8 cellular contexts compared by ENCODE assay signal in the genomic region with DNA sequence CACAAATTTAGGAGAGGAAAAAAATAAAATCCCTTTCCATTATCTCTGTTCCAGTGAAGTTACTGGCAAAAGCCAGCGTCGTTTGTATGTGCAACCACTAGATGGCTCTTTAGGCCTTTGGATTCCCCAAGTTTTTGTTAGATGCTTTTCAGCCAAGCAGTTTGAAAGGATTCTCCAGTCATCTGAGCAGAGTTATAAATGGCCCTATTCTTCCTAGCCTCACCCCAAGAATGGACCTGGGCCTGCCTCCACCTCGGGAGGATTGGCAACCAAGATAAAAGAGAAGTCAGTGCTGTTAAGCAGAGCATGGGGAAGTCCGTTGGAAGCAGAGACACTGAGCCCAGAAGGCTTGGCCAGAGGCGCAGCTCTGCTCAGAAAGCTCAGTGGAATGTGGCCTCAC. TPM values are rescaled to one million over a fixed set of nuclear protein-coding genes. Genes with fewer than 3 reads are reported as not detected.
A peak's percentile ranks its signal among the peaks of the same experiment; 100 is the strongest.
DNase-seq lines count a peak whose midpoint lies in the region; ATAC-seq and TF ChIP-seq lines count a peak whose summit lies in the region.

No MANE protein-coding gene starts in this region.

- TF ChIP-seq CTCF in CD14-positive monocyte (IDR thresholded peaks at IDR 0.05) = peak; percentile 69

- intact Hi-C loops in CD14-positive monocyte (cut with micrococcal nuclease) = no loop called here

- TF ChIP-seq RAD21 in Ishikawa (IDR thresholded peaks at IDR 0.05; ENCODE audit: low read depth) = peak; percentile 72

- no peak for DNase-seq in CD14-positive monocyte (ENCODE audit: low spot score)
- DNase-seq in SHP77 (lab: John Stamatoyannopoulos, UW) = peak; percentile 26 to 27
- peak; percentile 79 for DNase-seq in epidermal melanocyte (ENCODE audit: insufficient read length, low spot score)
- DNase-seq in middle frontal gyrus (ENCODE audit: extremely low spot score, low spot score) = peak; percentile 82
- DNase-seq in NK-92 treated with Interleukin-12 subunit alpha and Interleukin-12 subunit beta, amount 100 ng/mL, for 24 hours (lab: John Stamatoyannopoulos, UW) = no peak

- ATAC-seq in GM18867 (IDR thresholded peaks at IDR 0.05; ENCODE audit: unreplicated experiment) = peak; percentile 71
- ATAC-seq in HG03039 (IDR thresholded peaks at IDR 0.05; ENCODE audit: unreplicated experiment) = no peak

- peaks cover 0 to 6% (median 0%) of the 10 kb centered on the region in 3 donors for H3K27me3 Mint-ChIP-seq in CD14-positive monocyte (ENCODE audit: low read depth in 3 of 3)

- no peaks in the 10 kb centered on the region for H3K36me3 Mint-ChIP-seq in CD14-positive monocyte

- no peak overlapping the region for H3K27ac Mint-ChIP-seq in CD14-positive monocyte

- peaks cover 0 to 2% (median 0%) of the 10 kb centered on the region in 7 donors for H3K9me3 Mint-ChIP-seq in CD14-positive monocyte

- peaks cover 2% of the 10 kb centered on the region for H3K4me1 Mint-ChIP-seq in CD14-positive monocyte

- no peak for TF ChIP-seq EP300 in Ishikawa (IDR thresholded peaks at IDR 0.05; ENCODE audit: borderline replicate concordance)

- H3K4me3 Mint-ChIP-seq in CD14-positive monocyte = no peak overlapping the region

TF ChIP-seq in Ishikawa, 13 proteins besides CTCF, POLR2A, EP300 and RAD21:
- TF ChIP-seq, protein P1, sequence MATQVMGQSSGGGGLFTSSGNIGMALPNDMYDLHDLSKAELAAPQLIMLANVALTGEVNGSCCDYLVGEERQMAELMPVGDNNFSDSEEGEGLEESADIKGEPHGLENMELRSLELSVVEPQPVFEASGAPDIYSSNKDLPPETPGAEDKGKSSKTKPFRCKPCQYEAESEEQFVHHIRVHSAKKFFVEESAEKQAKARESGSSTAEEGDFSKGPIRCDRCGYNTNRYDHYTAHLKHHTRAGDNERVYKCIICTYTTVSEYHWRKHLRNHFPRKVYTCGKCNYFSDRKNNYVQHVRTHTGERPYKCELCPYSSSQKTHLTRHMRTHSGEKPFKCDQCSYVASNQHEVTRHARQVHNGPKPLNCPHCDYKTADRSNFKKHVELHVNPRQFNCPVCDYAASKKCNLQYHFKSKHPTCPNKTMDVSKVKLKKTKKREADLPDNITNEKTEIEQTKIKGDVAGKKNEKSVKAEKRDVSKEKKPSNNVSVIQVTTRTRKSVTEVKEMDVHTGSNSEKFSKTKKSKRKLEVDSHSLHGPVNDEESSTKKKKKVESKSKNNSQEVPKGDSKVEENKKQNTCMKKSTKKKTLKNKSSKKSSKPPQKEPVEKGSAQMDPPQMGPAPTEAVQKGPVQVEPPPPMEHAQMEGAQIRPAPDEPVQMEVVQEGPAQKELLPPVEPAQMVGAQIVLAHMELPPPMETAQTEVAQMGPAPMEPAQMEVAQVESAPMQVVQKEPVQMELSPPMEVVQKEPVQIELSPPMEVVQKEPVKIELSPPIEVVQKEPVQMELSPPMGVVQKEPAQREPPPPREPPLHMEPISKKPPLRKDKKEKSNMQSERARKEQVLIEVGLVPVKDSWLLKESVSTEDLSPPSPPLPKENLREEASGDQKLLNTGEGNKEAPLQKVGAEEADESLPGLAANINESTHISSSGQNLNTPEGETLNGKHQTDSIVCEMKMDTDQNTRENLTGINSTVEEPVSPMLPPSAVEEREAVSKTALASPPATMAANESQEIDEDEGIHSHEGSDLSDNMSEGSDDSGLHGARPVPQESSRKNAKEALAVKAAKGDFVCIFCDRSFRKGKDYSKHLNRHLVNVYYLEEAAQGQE (IDR thresholded peaks at IDR 0.05; ENCODE audit: low read depth) = no peak
- TF ChIP-seq FOXM1 (IDR thresholded peaks at IDR 0.05; ENCODE audit: borderline replicate concordance, low read depth) = no peak
- no peak for TF ChIP-seq YY1 (IDR thresholded peaks at IDR 0.05; ENCODE audit: low read depth)
- TF ChIP-seq, protein P2, sequence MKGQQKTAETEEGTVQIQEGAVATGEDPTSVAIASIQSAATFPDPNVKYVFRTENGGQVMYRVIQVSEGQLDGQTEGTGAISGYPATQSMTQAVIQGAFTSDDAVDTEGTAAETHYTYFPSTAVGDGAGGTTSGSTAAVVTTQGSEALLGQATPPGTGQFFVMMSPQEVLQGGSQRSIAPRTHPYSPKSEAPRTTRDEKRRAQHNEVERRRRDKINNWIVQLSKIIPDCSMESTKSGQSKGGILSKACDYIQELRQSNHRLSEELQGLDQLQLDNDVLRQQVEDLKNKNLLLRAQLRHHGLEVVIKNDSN (IDR thresholded peaks at IDR 0.05) = no peak
- TF ChIP-seq TEAD4 (IDR thresholded peaks at IDR 0.05) = no peak
- TF ChIP-seq CREB1 (IDR thresholded peaks at IDR 0.05; ENCODE audit: low read depth) = no peak
- TF ChIP-seq ZBTB7A (IDR thresholded peaks at IDR 0.05; ENCODE audit: low read depth) = no peak
- no peak for TF ChIP-seq TAF1 (IDR thresholded peaks at IDR 0.05; ENCODE audit: low read depth)
- TF ChIP-seq CEBPB (IDR thresholded peaks at IDR 0.05) = no peak
- no peak for TF ChIP-seq EGR1 (IDR thresholded peaks at IDR 0.05)
- TF ChIP-seq NFIC (IDR thresholded peaks at IDR 0.05) = no peak
- no peak for TF ChIP-seq MAX (IDR thresholded peaks at IDR 0.05)

RNA-seq across cellular contexts. Expression of gene FAM181B, which starts 15.4 kb away (rescaled TPM):
- polyA plus RNA-seq in CD14-positive monocyte = not detected

Comparison
In these comparisons a context has a peak if more than half of its experiments do, and no peak if none do; other contexts are left out.
1. DNase-seq: peak in SHP77 (2 of 2), epidermal melanocyte (single experiment) and middle frontal gyrus (single experiment); none in CD14-positive monocyte (single experiment) and NK-92 treated with Interleukin-12 subunit alpha and Interleukin-12 subunit beta, amount 100 ng/mL, for 24 hours (single experiment).